In genomic region chr6:137171053-137171374, GRCh38 we compare ENCODE assay signal across 39 cellular contexts. TPM values are rescaled to one million over a fixed set of nuclear protein-coding genes. Genes with fewer than 3 reads are reported as not detected.
"Had no signal": no experiment of that assay in that cellular context is flagged by ENCODE, and none has a peak within 500 bp of the region (broad histone marks: within the 10 kb centered on the region; RNA-seq: fewer than 3 reads in every experiment).

No MANE protein-coding gene starts in this region.

- H3K4me3 ChIP-seq: ascending aorta, MG63, PC-9 had no signal

- H3K36me3 Mint-ChIP-seq: activated naive CD4-positive, alpha-beta T cell treated with anti-CD3 and anti-CD28 coated beads, Interleukin-2, amount 10 ng/mL, durations not matched to agents 7 days and 5 days; activated naive CD8-positive, alpha-beta T cell had no signal

- H3K36me3 ChIP-seq: ascending aorta, MG63, WERI-Rb-1 had no signal

- H3K4me3 Mint-ChIP-seq: activated CD4-positive, alpha-beta T cell treated with anti-CD3 and anti-CD28 coated beads, Interleukin-2, amount 10 ng/mL, durations not matched to agents 24 days and 14 days; activated CD8-positive, alpha-beta T cell treated with anti-CD3 and anti-CD28 coated beads for 36 hours; activated naive CD4-positive, alpha-beta T cell treated with anti-CD3 and anti-CD28 coated beads, Interleukin-2, amount 10 ng/mL, durations not matched to agents 7 days and 5 days; activated naive CD8-positive, alpha-beta T cell; activated T-cell treated with anti-CD3 and anti-CD28 coated beads, Interleukin-2, amount 50 U/mL, for 24 hours; activated T-helper 1 cell treated with anti-CD3 and anti-CD28 coated beads, Interleukin-12 subunit alpha, Interleukin-12 subunit beta, Interleukin-2, Interleukin-4 antibody, amounts not matched to agents 30 ng/mL and 10 ng/mL and 1 ng/mL, durations not matched to agents 14 hours and 24 hours and 36 hours had no signal

- H3K9me3 Mint-ChIP-seq: activated CD8-positive, alpha-beta T cell treated with anti-CD3 and anti-CD28 coated beads for 36 hours; activated T-cell treated with anti-CD3 and anti-CD28 coated beads, Interleukin-2, amount 50 U/mL, for 24 hours had no signal

- DNase-seq: activated CD4-positive, alpha-beta T cell treated with anti-CD3 and anti-CD28 coated beads, Interleukin-2, amount 10 ng/mL, durations not matched to agents 24 days and 14 days; activated CD4-positive, alpha-beta T cell treated with anti-CD3 and anti-CD28 coated beads, Interleukin-2, amount 50 U/mL, for 4 hours; activated CD8-positive, alpha-beta T cell treated with anti-CD3 and anti-CD28 coated beads for 36 hours; activated effector memory CD4-positive, alpha-beta T cell treated with Interleukin-2 at 50 U/mL for 16 hours; activated naive CD4-positive, alpha-beta T cell treated with anti-CD3 and anti-CD28 coated beads, Interleukin-2, amount 10 ng/mL, durations not matched to agents 7 days and 5 days; activated T-cell treated with anti-CD3 and anti-CD28 coated beads, Interleukin-2, amount 50 U/mL, for 24 hours; amygdala; Kasumi-1; KBM-7; MG63; NCI-H1048; NCI-H1105 treated with DMSO at 0.1 percent for 48 hours; NCI-H1436; NCI-H1694; NCI-H1930; NCI-H2081 treated with DMSO at 0.1 percent for 48 hours; NCI-H345; NCI-H524 treated with DMSO at 0.1 percent for 48 hours; NCI-H748 treated with DMSO at 0.1 percent for 48 hours; NK-92 treated with Interleukin-12 subunit alpha and Interleukin-12 subunit beta, amount 100 ng/mL, for 24 hours; PC-9; SIG-M5; SW 1271; T-helper 1 cell; T-helper 2 cell; T-helper 9 cell; WERI-Rb-1 had no signal

- FAIRE-seq: RCC 7860 had no signal

- H3K27ac ChIP-seq: ascending aorta, PC-9, RWPE1, WERI-Rb-1 had no signal

- H2AFZ ChIP-seq: PC-9 had no signal

- H3K27ac Mint-ChIP-seq: activated CD4-positive, alpha-beta T cell treated with anti-CD3 and anti-CD28 coated beads, Interleukin-2, amount 10 ng/mL, durations not matched to agents 24 days and 14 days; activated CD8-positive, alpha-beta T cell treated with anti-CD3 and anti-CD28 coated beads for 36 hours; activated naive CD4-positive, alpha-beta T cell treated with anti-CD3 and anti-CD28 coated beads, Interleukin-2, amount 10 ng/mL, durations not matched to agents 7 days and 5 days; activated naive CD8-positive, alpha-beta T cell; activated T-cell treated with anti-CD3 and anti-CD28 coated beads, Interleukin-2, amount 50 U/mL, for 24 hours; activated T-helper 1 cell treated with anti-CD3 and anti-CD28 coated beads, Interleukin-12 subunit alpha, Interleukin-12 subunit beta, Interleukin-2, Interleukin-4 antibody, amounts not matched to agents 30 ng/mL and 10 ng/mL and 1 ng/mL, durations not matched to agents 14 hours and 24 hours and 36 hours had no signal

- H3K9me3 ChIP-seq: ascending aorta, MG63 had no signal

- H3K4me1 ChIP-seq: ascending aorta had no signal

- H3K27me3 ChIP-seq: ascending aorta, MG63 had no signal

- H3K27me3 Mint-ChIP-seq: activated CD8-positive, alpha-beta T cell treated with anti-CD3 and anti-CD28 coated beads for 36 hours; activated naive CD8-positive, alpha-beta T cell had no signal

- ATAC-seq: activated CD8-positive, alpha-beta T cell treated with anti-CD3 and anti-CD28 coated beads for 36 hours; Right ventricle myocardium inferior; SK-N-SH treated with all-trans-retinoic acid at 6 μM for 48 hours had no signal

RNA-seq across cellular contexts. Expression of gene IL22RA2, which starts 2.4 kb away (rescaled TPM):
- total RNA-seq: activated CD4-positive, alpha-beta T cell treated with anti-CD3 and anti-CD28 coated beads, Interleukin-2, amount 10 ng/mL, durations not matched to agents 24 days and 14 days; activated CD8-positive, alpha-beta memory T cell treated with anti-CD3 and anti-CD28 coated beads for 36 hours; activated CD8-positive, alpha-beta T cell treated with anti-CD3 and anti-CD28 coated beads for 36 hours; activated T-helper 1 cell treated with anti-CD3 and anti-CD28 coated beads, Interleukin-12 subunit alpha, Interleukin-12 subunit beta, Interleukin-2, Interleukin-4 antibody, amounts not matched to agents 30 ng/mL and 10 ng/mL and 1 ng/mL, durations not matched to agents 14 hours and 24 hours and 36 hours; ascending aorta; NCI-H460; OCI-LY7; PC-9; Right ventricle myocardium inferior; SK-MEL-5 had no signal
- polyA plus RNA-seq: adipose tissue had no signal
